In genomic region chr19:57441979-57442752, GRCh38 we compare ENCODE assay signal across 1 cellular context.
TF ChIP-seq lines count a peak whose summit lies in the region.

No MANE protein-coding gene starts in this region.

TF ChIP-seq in K562, 482 proteins besides CTCF, POLR2A, EP300 and RAD21:
- TF ChIP-seq SNAPC5 (CRISPR knock-in tag; IDR thresholded peaks at IDR 0.05) (no peak), CBFA2T2 (conservative IDR thresholded peaks at IDR 0.05) (peak; percentile 47), CBFA2T3 (IDR thresholded peaks at IDR 0.05) (peak; percentile 67), LARP7 (IDR thresholded peaks at IDR 0.05) (no peak)
